In genomic region chr17:50013079-50013478, GRCh38 we compare ENCODE assay signal across 28 cellular contexts. TPM values are rescaled to one million over a fixed set of nuclear protein-coding genes. Genes with fewer than 3 reads are reported as not detected.
"Had no signal": no experiment of that assay in that cellular context is flagged by ENCODE, and none has a peak within 500 bp of the region (broad histone marks: within the 10 kb centered on the region; RNA-seq: fewer than 3 reads in every experiment).

No MANE protein-coding gene starts in this region.

- H3K27ac ChIP-seq: colonic mucosa, epithelial cell of prostate, esophagus squamous epithelium, gastrocnemius medialis, heart right ventricle, left lung, lower lobe of right lung had no signal

- ATAC-seq: effector memory CD8-positive, alpha-beta T cell; esophagus mucosa; gastrocnemius medialis; heart right ventricle; left lung; left ventricle myocardium superior; lower lobe of right lung; mucosa of descending colon had no signal

- FAIRE-seq: endometrium, islet of Langerhans, kidney had no signal

- DNase-seq: cerebellar nuclear complex; colonic mucosa; cortex of kidney; effector CD8-positive, alpha-beta T cell; effector memory CD8-positive, alpha-beta T cell; endodermal cell; erythroblast; esophagus squamous epithelium; foreskin fibroblast; foreskin melanocyte; gastrocnemius medialis; glutamatergic neuron; heart right ventricle; hippocampal formation; kidney; kidney glomerular epithelial cell; left lung; left ventricle myocardium superior; lower lobe of right lung; mesenchymal stem cell had no signal

- H3K9me3 ChIP-seq: colonic mucosa, gastrocnemius medialis had no signal

- H3K4me3 ChIP-seq: colonic mucosa, esophagus squamous epithelium, gastrocnemius medialis, heart right ventricle, left lung, lower lobe of right lung, mucosa of descending colon had no signal

- H3K27me3 ChIP-seq: colonic mucosa had no signal

- H3K4me1 ChIP-seq: colonic mucosa, esophagus squamous epithelium, gastrocnemius medialis, heart right ventricle, left lung, lower lobe of right lung had no signal

- H3K36me3 ChIP-seq: colonic mucosa, esophagus squamous epithelium, gastrocnemius medialis, heart right ventricle, left lung, lower lobe of right lung had no signal

RNA-seq across cellular contexts. Expression of gene DLX3, which starts 18.1 kb away (rescaled TPM):
- total RNA-seq: dermis microvascular lymphatic vessel endothelial cell, gastrocnemius medialis, glomerular endothelial cell, left ventricle myocardium superior, lung microvascular endothelial cell had no signal

RNA-seq across cellular contexts. Expression of gene DLX4, which starts 44.1 kb away (rescaled TPM):
- total RNA-seq: dermis microvascular lymphatic vessel endothelial cell, gastrocnemius medialis, glomerular endothelial cell, left ventricle myocardium superior, lung microvascular endothelial cell had no signal
